Comparison of ENCODE assay signal across 1 cellular context in the genomic region with DNA sequence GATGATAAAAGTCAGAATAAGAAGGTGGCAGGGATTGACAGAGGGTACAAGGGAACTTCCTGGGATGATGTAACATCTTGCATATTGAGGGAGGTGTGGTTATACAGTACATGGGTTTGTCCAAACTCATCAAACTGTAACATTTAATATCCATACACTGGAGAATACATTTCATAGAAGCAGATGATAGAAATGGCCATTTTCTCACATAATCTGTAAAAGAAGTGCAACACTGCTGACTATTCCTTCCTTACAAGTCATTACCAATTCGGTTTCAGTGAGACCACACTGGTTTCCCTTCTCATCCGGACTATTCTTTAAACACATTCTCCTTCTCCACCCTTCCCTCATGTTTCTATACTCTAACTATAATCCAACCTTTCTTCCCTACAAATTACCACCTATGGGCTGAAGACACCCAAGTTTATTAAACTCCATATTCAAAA.
A peak's percentile ranks its signal among the peaks of the same experiment; 100 is the strongest.
TF ChIP-seq lines count a peak whose summit lies in the region.

No MANE protein-coding gene starts in this region.

TF ChIP-seq in GM12878, 131 proteins besides CTCF, POLR2A, EP300 and RAD21 (continued from another document):
- no peak for TF ChIP-seq PRDM15 (CRISPR knock-in tag; IDR thresholded peaks at IDR 0.05)
- TF ChIP-seq YY1 (IDR thresholded peaks at IDR 0.05; ENCODE audit: low read depth, low read length) = 0 out of 2 replicates have a peak, but pooled peaks have one; percentile 5
- peak; percentile 10 to 15; a peak in 1 of 4 replicates for TF ChIP-seq IKZF2 (IDR thresholded peaks at IDR 0.05)
- TF ChIP-seq ATF7 (IDR thresholded peaks at IDR 0.05; ENCODE audit: low read depth) = peak; percentile 20; the same call in 1 of the 2 replicates
